8 cellular contexts compared by ENCODE assay signal in the genomic region with DNA sequence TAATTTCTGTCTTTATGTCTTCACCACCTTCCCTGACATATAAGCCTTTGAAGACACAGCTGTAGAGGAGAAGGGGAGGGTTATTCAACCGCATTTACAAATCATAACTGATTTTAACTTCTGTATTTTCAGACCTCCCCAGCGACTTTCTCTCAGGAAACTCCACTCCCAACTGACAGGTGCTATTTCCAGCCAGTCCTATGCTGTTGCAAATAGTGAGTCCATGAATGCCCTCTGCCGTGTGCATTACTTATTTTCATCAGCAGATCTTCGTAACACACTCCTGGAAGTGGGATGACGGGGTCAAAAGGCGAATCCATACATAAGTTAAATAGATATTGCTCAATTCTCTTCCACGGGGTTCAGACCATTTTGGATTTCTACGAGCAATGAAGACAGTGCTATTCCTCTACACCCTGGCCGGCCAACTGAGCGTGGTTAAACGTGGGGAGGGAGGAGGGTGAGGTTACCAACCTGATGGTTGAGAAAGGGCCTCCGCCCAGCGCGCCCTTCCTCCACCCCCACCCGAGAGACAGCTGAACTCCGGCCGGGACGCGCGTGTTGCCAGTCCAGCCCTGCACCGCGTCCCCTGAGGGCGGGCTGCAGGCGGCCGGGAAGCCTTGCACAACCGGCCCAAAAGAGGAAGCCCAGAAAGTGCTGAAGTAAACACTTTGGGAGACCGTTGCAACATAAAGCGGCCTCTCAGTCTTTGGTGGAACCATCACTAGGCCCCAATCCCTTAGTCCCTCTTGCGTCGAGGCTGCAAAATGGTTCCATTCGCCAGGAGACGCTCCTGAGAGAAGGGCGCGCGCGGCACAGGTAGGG. TPM values are rescaled to one million over a fixed set of nuclear protein-coding genes. Genes with fewer than 3 reads are reported as not detected.
DNase-seq lines count a peak whose midpoint lies in the region; ATAC-seq and TF ChIP-seq lines count a peak whose summit lies in the region.

A gene with protein sequence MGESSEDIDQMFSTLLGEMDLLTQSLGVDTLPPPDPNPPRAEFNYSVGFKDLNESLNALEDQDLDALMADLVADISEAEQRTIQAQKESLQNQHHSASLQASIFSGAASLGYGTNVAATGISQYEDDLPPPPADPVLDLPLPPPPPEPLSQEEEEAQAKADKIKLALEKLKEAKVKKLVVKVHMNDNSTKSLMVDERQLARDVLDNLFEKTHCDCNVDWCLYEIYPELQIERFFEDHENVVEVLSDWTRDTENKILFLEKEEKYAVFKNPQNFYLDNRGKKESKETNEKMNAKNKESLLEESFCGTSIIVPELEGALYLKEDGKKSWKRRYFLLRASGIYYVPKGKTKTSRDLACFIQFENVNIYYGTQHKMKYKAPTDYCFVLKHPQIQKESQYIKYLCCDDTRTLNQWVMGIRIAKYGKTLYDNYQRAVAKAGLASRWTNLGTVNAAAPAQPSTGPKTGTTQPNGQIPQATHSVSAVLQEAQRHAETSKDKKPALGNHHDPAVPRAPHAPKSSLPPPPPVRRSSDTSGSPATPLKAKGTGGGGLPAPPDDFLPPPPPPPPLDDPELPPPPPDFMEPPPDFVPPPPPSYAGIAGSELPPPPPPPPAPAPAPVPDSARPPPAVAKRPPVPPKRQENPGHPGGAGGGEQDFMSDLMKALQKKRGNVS (plus strand): TSS at position 705 of the 825 bp plus-strand sequence. CDS start 53,986 bp downstream, outside the sequence.

- 11 to 30% (median 14%) methylated on average over 19 to 36 of the region's 36 CpGs for WGBS in adrenal gland, 4 donors
- WGBS in iPS DF 6.9 (ENCODE audit: insufficient coverage, insufficient read length): no CpG with 5 or more reads among the region's 36 CpGs
- WGBS in spleen, 5 donors: 3 to 5% (median 5%) methylated on average over 36 of the region's 36 CpGs

- H3K27ac Mint-ChIP-seq in chondrocyte (ENCODE audit: unreplicated experiment): no peak within 1 kb of the TSS

- peak within 1 kb of the TSS in 2 of 4 donors; percentile 9 to 50 for H3K4me3 ChIP-seq in adrenal gland
- peak within 1 kb of the TSS; percentile 14; the same call in 1 of the 2 replicates for H3K4me3 ChIP-seq in iPS DF 6.9 (ENCODE audit: low read length)
- peak within 1 kb of the TSS; percentile 58 to 79 (median 63) for H3K4me3 ChIP-seq in spleen

- peak; percentile 39 for ATAC-seq in HG02970 (IDR thresholded peaks at IDR 0.05; ENCODE audit: low FRiP score, unreplicated experiment)

- DNase-seq in SKM-1 treated with dmso at 0.1 percent for 144 hours (lab: John Stamatoyannopoulos, UW; ENCODE audit: unreplicated experiment) (peak; percentile 81), adrenal gland (peak; percentile 45 to 80 (median 57)), iPS DF 6.9 (ENCODE audit: low read depth, low spot score) (no peak), spleen (peak; percentile 98), NCI-H1105 (lab: John Stamatoyannopoulos, UW) (no peak), chondrocyte (ENCODE audit: low spot score) (no peak)

- TF ChIP-seq POLR2A in GM18526 (IDR thresholded peaks at IDR 0.05; ENCODE audit: extremely low read depth, insufficient read length): peak; percentile 66
- TF ChIP-seq POLR2A in adrenal gland (IDR thresholded peaks at IDR 0.05): peak in 1 of 2 donors; percentile 17
- TF ChIP-seq POLR2A in spleen (IDR thresholded peaks at IDR 0.05): peak; percentile 45 to 74 (median 69)

- no peak within 1 kb of the TSS for H3K4me3 Mint-ChIP-seq in chondrocyte (ENCODE audit: unreplicated experiment)

- H3K27me3 ChIP-seq in adrenal gland: no peaks in the 10 kb centered on the region
- peaks cover 9% of the 10 kb centered on the region for H3K27me3 ChIP-seq in iPS DF 6.9 (ENCODE audit: control insufficient read depth, insufficient read depth, low read length)
- H3K27me3 ChIP-seq in spleen (replicated peaks in 1 of 7): peaks cover 0 to 12% (median 0%) of the 10 kb centered on the region in 7 donors

- no peak for TF ChIP-seq CTCF in adrenal gland (IDR thresholded peaks at IDR 0.05)
- TF ChIP-seq CTCF in spleen (IDR thresholded peaks at IDR 0.05 in 8 of 11, conservative IDR thresholded peaks at IDR 0.05 in 3 of 11): peak in 2 of 11 experiments; percentile 9 to 13
- TF ChIP-seq CTCF in chondrocyte (IDR thresholded peaks at IDR 0.05): no peak

- no peaks in the 10 kb centered on the region for H3K36me3 ChIP-seq in adrenal gland (replicated peaks in 1 of 2)
- H3K36me3 ChIP-seq in iPS DF 6.9 (ENCODE audit: control insufficient read depth, insufficient read depth, low read length): no peaks in the 10 kb centered on the region
- H3K36me3 ChIP-seq in spleen: no peaks in the 10 kb centered on the region

- peaks cover 34% of the 10 kb centered on the region for H3K27me3 Mint-ChIP-seq in chondrocyte (ENCODE audit: low read depth)

- intact Hi-C loops in adrenal gland (cut with DNase I) (no loop called here), spleen (cut with DNase I; ENCODE audit: low total_unique reads) (no loop called here)

- H3K9me3 Mint-ChIP-seq in chondrocyte (ENCODE audit: low read depth): no peaks in the 10 kb centered on the region

- H3K4me1 Mint-ChIP-seq in chondrocyte (ENCODE audit: low read depth): no peaks in the 10 kb centered on the region

- H3K9me3 ChIP-seq in adrenal gland (replicated peaks in 1 of 3) (no peaks in the 10 kb centered on the region), iPS DF 6.9 (ENCODE audit: control insufficient read depth, insufficient read depth, low read length) (no peaks in the 10 kb centered on the region), spleen (no peaks in the 10 kb centered on the region)

- H3K27ac ChIP-seq in adrenal gland (peak within 1 kb of the TSS; percentile 25 to 84 (median 66)), iPS DF 6.9 (ENCODE audit: low read length) (no peak within 1 kb of the TSS), spleen (peak within 1 kb of the TSS; percentile 92 to 99 (median 95))

- no peaks in the 10 kb centered on the region for H3K36me3 Mint-ChIP-seq in chondrocyte (ENCODE audit: low read depth)

- no peaks in the 10 kb centered on the region for H3K4me1 ChIP-seq in adrenal gland (replicated peaks in 1 of 2)
- H3K4me1 ChIP-seq in iPS DF 6.9 (ENCODE audit: control insufficient read depth, insufficient read depth, low read length): no peaks in the 10 kb centered on the region
- peaks cover 10 to 81% (median 37%) of the 10 kb centered on the region in 6 donors for H3K4me1 ChIP-seq in spleen

RNA-seq across cellular contexts. Expression of the gene that starts here (rescaled TPM):
- total RNA-seq in adrenal gland (10 to 100 TPM in 4 of 8 donors, 1 to 10 TPM in 3, under 1 TPM in 1; 0.60 to 16.1 (median 9.9) TPM), spleen (100 to 1,000 TPM in 1 of 7 donors, 10 to 100 TPM in 6; 67.8 to 136 (median 84.6) TPM), chondrocyte (not detected in 3 replicates)
- polyA plus RNA-seq in adrenal gland (1 to 10 TPM; 3.6 to 5.5 (median 4.8) TPM), spleen (10 to 100 TPM; 19.7 to 24.9 (median 21.8) TPM)

Comparison
In these comparisons a context has a peak if more than half of its experiments do, and no peak if none do; other contexts are left out.
1. RNA of the gene that starts here (total RNA-seq): 67.8 to 136 TPM in spleen; 0.60 to 16.1 TPM in adrenal gland and not detected in chondrocyte; every median in the first group is over 4 times any median in the second.
2. DNase-seq: peak in SKM-1 treated with dmso at 0.1 percent for 144 hours (single experiment), adrenal gland (7 of 7) and spleen (single experiment); none in iPS DF 6.9 (single experiment), NCI-H1105 (single experiment) and chondrocyte (single experiment).